9 cellular contexts compared by ENCODE assay signal in genomic region chr4:165874072-165874798, GRCh38. TPM values are rescaled to one million over a fixed set of nuclear protein-coding genes. Genes with fewer than 3 reads are reported as not detected.
DNase-seq lines count a peak whose midpoint lies in the region; ATAC-seq, FAIRE-seq and TF ChIP-seq lines count a peak whose summit lies in the region.
"Had no signal": no experiment of that assay in that cellular context is flagged by ENCODE, and none has a peak within 500 bp of the region (broad histone marks: within the 10 kb centered on the region; RNA-seq: fewer than 3 reads in every experiment).

No MANE protein-coding gene starts in this region.

- peaks cover 0 to 19% (median 8%) of the 10 kb centered on the region in 5 donors for H3K27me3 ChIP-seq in subcutaneous abdominal adipose tissue (ENCODE audit: control insufficient read depth in 5 of 5, insufficient read depth in 4 of 5, low read length in 5 of 5)

- H3K4me1 ChIP-seq in kidney (ENCODE audit: control insufficient read depth in 1 of 2, insufficient read depth in 1 of 2, low read depth in 1 of 2, low read length in 2 of 2) (peaks cover 0 to 5% of the 10 kb centered on the region in 2 donors), subcutaneous abdominal adipose tissue (ENCODE audit: control insufficient read depth in 5 of 5, insufficient read depth in 5 of 5, low read length in 5 of 5) (peaks cover 0 to 29% (median 28%) of the 10 kb centered on the region in 5 donors), OCI-LY7 (ENCODE audit: insufficient read depth, low read length, poor library complexity, severe bottlenecking) (no peaks in the 10 kb centered on the region), mucosa of descending colon (ENCODE audit: low read depth) (no peaks in the 10 kb centered on the region)

- TF ChIP-seq CTCF in HFFc6 (IDR thresholded peaks at IDR 0.05), result no peak
- no peak for TF ChIP-seq CTCF in brain (conservative IDR thresholded peaks at IDR 0.05)
- TF ChIP-seq CTCF in kidney (IDR thresholded peaks at IDR 0.05; ENCODE audit: borderline replicate concordance, extremely low read depth, insufficient read depth), result no peak
- TF ChIP-seq CTCF in OCI-LY7 (conservative IDR thresholded peaks at IDR 0.05; ENCODE audit: low read length), result no peak
- TF ChIP-seq CTCF in mucosa of descending colon (IDR thresholded peaks at IDR 0.05), result no peak

- peaks cover 16% of the 10 kb centered on the region; the same call in 1 of the 2 replicates for H3K4me1 Mint-ChIP-seq in HFFc6 (ENCODE audit: low read depth)
- peaks cover 27% of the 10 kb centered on the region for H3K4me1 Mint-ChIP-seq in brain

- H3K9me3 ChIP-seq in kidney (ENCODE audit: control insufficient read depth in 1 of 2, low read length in 2 of 2), result no peaks in the 10 kb centered on the region
- H3K9me3 ChIP-seq in subcutaneous abdominal adipose tissue (ENCODE audit: control insufficient read depth in 5 of 5, low read length in 5 of 5), result no peaks in the 10 kb centered on the region
- no peaks in the 10 kb centered on the region for H3K9me3 ChIP-seq in OCI-LY7 (ENCODE audit: low read length)
- H3K9me3 ChIP-seq in mucosa of descending colon, result no peaks in the 10 kb centered on the region

- no peaks in the 10 kb centered on the region for H3K9me3 Mint-ChIP-seq in HFFc6
- H3K9me3 Mint-ChIP-seq in brain, result peaks cover 0 to 8% (median 0%) of the 10 kb centered on the region in 5 experiments

- peaks cover 18% of the 10 kb centered on the region for H3K27me3 Mint-ChIP-seq in HFFc6 (ENCODE audit: insufficient read depth)
- H3K27me3 Mint-ChIP-seq in brain, result peaks cover 72% of the 10 kb centered on the region

- H3K9me2 ChIP-seq in OCI-LY7 (ENCODE audit: insufficient read depth, low read length), result no peaks in the 10 kb centered on the region

- H3K9ac ChIP-seq in kidney (ENCODE audit: low read length in 2 of 2) (peak overlapping the region in 1 of 2 donors; percentile 41), subcutaneous abdominal adipose tissue (ENCODE audit: low read length in 5 of 5) (peak overlapping the region in 3 of 5 donors; percentile 38 to 63 (median 49))

- no TSS peak for BruUV-seq in OCI-LY7 (replicated peaks; lab: Mats Ljungman, UMichigan)

- H3K27ac Mint-ChIP-seq in HFFc6 (no peak overlapping the region), brain (peak overlapping the region in 4 of 5 experiments; percentile 44 to 76 (median 74))

- POLR2A ChIA-PET in OCI-LY7 (lab: Charles Lee), result interaction anchor here (0.6 kb wide), 1 partner anchor 41 kb away, joined by 3 read pairs; no protein-coding TSS in a partner anchor

- CTCF ChIA-PET in OCI-LY7 (lab: Charles Lee; ENCODE audit: unreplicated experiment), result no interaction called here

- H3K4me3 ChIP-seq in kidney (ENCODE audit: low read length in 2 of 2) (peak overlapping the region; percentile 74 to 75), subcutaneous abdominal adipose tissue (ENCODE audit: low read depth in 1 of 5, low read length in 5 of 5) (peak overlapping the region; percentile 67 to 76 (median 73)), OCI-LY7 (ENCODE audit: low read depth, low read length, poor library complexity, severe bottlenecking) (no peak overlapping the region), mucosa of descending colon (no peak overlapping the region)

- no peak overlapping the region for H3K27ac ChIP-seq in kidney (ENCODE audit: low read depth in 2 of 2, low read length in 2 of 2)
- no peak overlapping the region for H3K27ac ChIP-seq in subcutaneous abdominal adipose tissue (ENCODE audit: low read depth, low read length)
- no peak overlapping the region for H3K27ac ChIP-seq in OCI-LY7 (ENCODE audit: low read depth, low read length, poor library complexity, severe bottlenecking)

- no peak overlapping the region for H2AFZ ChIP-seq in OCI-LY7 (ENCODE audit: low read length)

- H3K36me3 ChIP-seq in kidney (ENCODE audit: control insufficient read depth in 1 of 2, insufficient read depth in 2 of 2, low read length in 2 of 2) (no peaks in the 10 kb centered on the region), subcutaneous abdominal adipose tissue (ENCODE audit: control insufficient read depth in 5 of 5, insufficient read depth in 5 of 5, low read length in 5 of 5) (no peaks in the 10 kb centered on the region), OCI-LY7 (ENCODE audit: insufficient read depth, low read length) (no peaks in the 10 kb centered on the region), mucosa of descending colon (ENCODE audit: low read depth) (no peaks in the 10 kb centered on the region)

- no peaks in the 10 kb centered on the region for H4K20me1 ChIP-seq in OCI-LY7 (ENCODE audit: insufficient read depth, low read length)

- no peak overlapping the region for H3K4me2 ChIP-seq in OCI-LY7 (ENCODE audit: low read length)

- H3K36me3 Mint-ChIP-seq in HFFc6 (ENCODE audit: low read depth) (no peaks in the 10 kb centered on the region), brain (no peaks in the 10 kb centered on the region)

- intact Hi-C loops in kidney (cut with DNase I) (no loop called here), OCI-LY7 (cut with micrococcal nuclease; ENCODE audit: unreplicated experiment) (no loop called here), mucosa of descending colon (cut with DNase I, micrococcal nuclease) (no loop called here)

- H3K4me3 Mint-ChIP-seq in HFFc6 (peak overlapping the region; percentile 86), brain (peak overlapping the region; percentile 88 to 92 (median 91))

- no peak for ATAC-seq in mucosa of descending colon

- H3K79me2 ChIP-seq in OCI-LY7 (ENCODE audit: insufficient read depth, low read depth, low read length), result no peaks in the 10 kb centered on the region

- FAIRE-seq in kidney (lab: Jason Lieb, UNC), result no peak

- DNase-seq in HFFc6, result no peak
- no peak for DNase-seq in kidney
- DNase-seq in HT-29 (ENCODE audit: low spot score), result no peak
- no peak for DNase-seq in OCI-LY7 (ENCODE audit: low spot score)
- DNase-seq in mucosa of descending colon, result no peak
- DNase-seq: effector CD4-positive, alpha-beta T cell had no signal

RNA-seq across cellular contexts. Expression of gene TLL1, which starts 1.2 kb away (rescaled TPM):
- total RNA-seq in HFFc6 (2021; fragmentation: NEBNext Ultra II Directional; extraction: Animal tissue kit (Norgen Biotek cat#: 25700)), result under 1 TPM in 4 of 6 experiments, not detected in 2; 0.12 to 0.92 (median 0.32) TPM
- 0.29 TPM for polyA plus RNA-seq in brain (ENCODE audit: insufficient read depth, low read depth, low replicate concordance)
- total RNA-seq in kidney, result 10.0 TPM
- 0.28 TPM for polyA plus RNA-seq in kidney (ENCODE audit: insufficient read depth, low read depth, low replicate concordance)
- total RNA-seq in HT-29 (2014; rRNA removed; shearing (Covaris generic)), result not detected in 2 replicates
- total RNA-seq in OCI-LY7 (2014; rRNA removed; shearing (Covaris generic)), result 0.23 and 0.44 TPM in 2 replicates
- total RNA-seq in OCI-LY7 (2022), result 2.9 and 3.9 TPM in 2 replicates
- 1 to 10 TPM; 2.4 to 4.8 (median 2.5) TPM for total RNA-seq in mucosa of descending colon
- total RNA-seq: RPMI7951 had no signal

Comparison
In these comparisons a context has a peak if more than half of its experiments do, and no peak if none do; other contexts are left out.
1. H3K4me3 ChIP-seq: peak in kidney (2 of 2) and subcutaneous abdominal adipose tissue (5 of 5); none in OCI-LY7 (single experiment) and mucosa of descending colon (single experiment).